ENCODE assay signal across 11 cellular contexts in the genomic region with DNA sequence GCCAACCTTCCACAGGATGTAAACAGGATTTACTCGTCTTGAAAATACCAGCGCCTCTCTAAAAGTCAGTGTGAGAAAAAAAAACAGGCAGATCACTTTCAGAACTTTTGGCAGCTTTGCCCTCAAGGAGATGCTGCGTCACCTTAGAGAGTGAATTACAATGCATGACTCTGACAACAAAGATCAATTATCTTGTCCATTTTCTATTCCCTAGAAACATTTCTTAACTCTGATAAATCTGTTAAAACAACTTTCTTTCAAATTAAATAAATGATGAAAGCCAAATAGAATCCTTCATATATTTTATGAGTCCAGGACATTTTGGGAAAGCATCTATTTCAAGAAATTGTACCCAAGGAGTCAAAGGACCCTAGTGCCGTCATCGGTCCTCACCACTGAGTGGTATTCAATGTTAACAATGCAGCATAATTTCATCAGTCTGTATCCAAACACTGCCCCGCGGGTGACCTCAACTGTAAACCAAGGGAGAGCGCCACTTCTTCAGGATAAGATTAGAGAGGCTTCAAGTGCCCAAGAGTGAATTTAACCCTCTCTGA.
DNase-seq lines count a peak whose midpoint lies in the region; ATAC-seq and TF ChIP-seq lines count a peak whose summit lies in the region.
"Had no signal": no experiment of that assay in that cellular context is flagged by ENCODE, and none has a peak within 500 bp of the region (broad histone marks: within the 10 kb centered on the region; RNA-seq: fewer than 3 reads in every experiment).

No MANE protein-coding gene starts in this region.

- peak; percentile 36 to 48 for DNase-seq in Caco-2
- peak; percentile 91 for DNase-seq in NCI-H69 (lab: John Stamatoyannopoulos, UW)
- DNase-seq in fibroblast of pulmonary artery (ENCODE audit: low read depth) = peak; percentile 66
- DNase-seq in natural killer cell treated with Interleukin-12 subunit alpha and Interleukin-12 subunit beta and Interleukin-15 and Interleukin-18, amount 100 ng/mL, for 72 hours (ENCODE audit: low spot score) = no peak
- no peak for DNase-seq in activated CD8-positive, alpha-beta memory T cell treated with anti-CD3 and anti-CD28 coated beads for 24 hours
- DNase-seq in NCI-H2081 treated with DMSO at 0.1 percent for 48 hours (lab: John Stamatoyannopoulos, UW) = no peak
- DNase-seq in amniotic stem cell (lab: John Stamatoyannopoulos, UW) = no peak
- DNase-seq: activated T-cell treated with anti-CD3 and anti-CD28 coated beads, Interleukin-2, amount 50 U/mL, for 4 hours; cortex of kidney; occipital lobe had no signal

- CTCF ChIA-PET in Caco-2 (lab: Charles Lee) = interaction anchor here (1.4 to 2.3 kb wide), 3 partner anchors 9 to 11 kb away, joined by 5 to 10 read pairs (median 6); no protein-coding TSS in a partner anchor

- POLR2A ChIA-PET in Caco-2 (lab: Charles Lee) = no interaction called here

- H3K27me3 ChIP-seq in Caco-2 (replicated peaks; ENCODE audit: control insufficient read depth, insufficient read depth, low read length) = no peaks in the 10 kb centered on the region

- H3K36me3 ChIP-seq in Caco-2 (ENCODE audit: control insufficient read depth, insufficient read depth, low read length) = no peaks in the 10 kb centered on the region

- H3K36me3 Mint-ChIP-seq in Caco-2 (ENCODE audit: insufficient read depth, unreplicated experiment) = no peaks in the 10 kb centered on the region
- H3K36me3 Mint-ChIP-seq in natural killer cell treated with Interleukin-12 subunit alpha and Interleukin-12 subunit beta and Interleukin-15 and Interleukin-18, amount 100 ng/mL, for 72 hours = no peaks in the 10 kb centered on the region

- TF ChIP-seq CTCF in Caco-2 (IDR thresholded peaks at IDR 0.05; ENCODE audit: insufficient read depth in 1 of 2, low read depth in 1 of 2, low read length in 1 of 2, severe bottlenecking in 1 of 2, unreplicated experiment in 1 of 2) (no peak), fibroblast of pulmonary artery (IDR thresholded peaks at IDR 0.05; ENCODE audit: low read length, missing control alignments) (no peak)

- no peaks in the 10 kb centered on the region for H3K9me3 ChIP-seq in Caco-2

- peak overlapping the region; percentile 45 for H3K27ac Mint-ChIP-seq in Caco-2 (ENCODE audit: unreplicated experiment)
- peak overlapping the region; percentile 60 to 90 for H3K27ac Mint-ChIP-seq in natural killer cell treated with Interleukin-12 subunit alpha and Interleukin-12 subunit beta and Interleukin-15 and Interleukin-18, amount 100 ng/mL, for 72 hours

- no peaks in the 10 kb centered on the region for H3K9me3 Mint-ChIP-seq in Caco-2 (ENCODE audit: unreplicated experiment)
- no peaks in the 10 kb centered on the region for H3K9me3 Mint-ChIP-seq in natural killer cell treated with Interleukin-12 subunit alpha and Interleukin-12 subunit beta and Interleukin-15 and Interleukin-18, amount 100 ng/mL, for 72 hours
- H3K9me3 Mint-ChIP-seq: activated T-cell treated with anti-CD3 and anti-CD28 coated beads, Interleukin-2, amount 50 U/mL, for 4 hours had no signal

- no TSS peak for BruUV-seq in Caco-2 (replicated peaks; lab: Mats Ljungman, UMichigan)

- intact Hi-C loops in Caco-2 (cut with micrococcal nuclease; ENCODE audit: unreplicated experiment) = loop anchor here (10.0 kb wide), 1 partner anchor 323 kb away; no protein-coding TSS in a partner anchor

- H3K4me1 Mint-ChIP-seq in Caco-2 (ENCODE audit: low read depth, unreplicated experiment) = peaks cover 34% of the 10 kb centered on the region
- peaks cover 10 to 29% of the 10 kb centered on the region in 2 donors for H3K4me1 Mint-ChIP-seq in natural killer cell treated with Interleukin-12 subunit alpha and Interleukin-12 subunit beta and Interleukin-15 and Interleukin-18, amount 100 ng/mL, for 72 hours (ENCODE audit: low read depth in 2 of 2)

- peaks cover 30% of the 10 kb centered on the region for H3K4me1 ChIP-seq in Caco-2

- H3K27me3 Mint-ChIP-seq in Caco-2 (ENCODE audit: insufficient read depth, unreplicated experiment) = no peaks in the 10 kb centered on the region
- peaks cover 0 to 20% of the 10 kb centered on the region in 2 donors for H3K27me3 Mint-ChIP-seq in natural killer cell treated with Interleukin-12 subunit alpha and Interleukin-12 subunit beta and Interleukin-15 and Interleukin-18, amount 100 ng/mL, for 72 hours

- H3K4me3 Mint-ChIP-seq in Caco-2 (ENCODE audit: unreplicated experiment) = peak overlapping the region; percentile 37
- H3K4me3 Mint-ChIP-seq in natural killer cell treated with Interleukin-12 subunit alpha and Interleukin-12 subunit beta and Interleukin-15 and Interleukin-18, amount 100 ng/mL, for 72 hours = peak overlapping the region; percentile 18
- H3K4me3 Mint-ChIP-seq: activated T-cell treated with anti-CD3 and anti-CD28 coated beads, Interleukin-2, amount 50 U/mL, for 4 hours had no signal

- no peak overlapping the region for H3K4me3 ChIP-seq in Caco-2 (ENCODE audit: low read depth, low read length)
- no peak overlapping the region for H3K4me3 ChIP-seq in fibroblast of pulmonary artery (replicated peaks; ENCODE audit: low read depth, low read length)

- ATAC-seq in natural killer cell treated with Interleukin-12 subunit alpha and Interleukin-12 subunit beta and Interleukin-15 and Interleukin-18, amount 100 ng/mL, for 72 hours = no peak
- no peak for ATAC-seq in esophagus mucosa
- ATAC-seq: activated T-cell treated with anti-CD3 and anti-CD28 coated beads, Interleukin-2, amount 50 U/mL, for 4 hours had no signal

Comparison
In these comparisons a context has a peak if more than half of its experiments do, and no peak if none do; other contexts are left out.
1. DNase-seq: peak in Caco-2 (2 of 2), NCI-H69 (single experiment) and fibroblast of pulmonary artery (single experiment); none in natural killer cell treated with Interleukin-12 subunit alpha and Interleukin-12 subunit beta and Interleukin-15 and Interleukin-18, amount 100 ng/mL, for 72 hours (single experiment), activated CD8-positive, alpha-beta memory T cell treated with anti-CD3 and anti-CD28 coated beads for 24 hours (single experiment), NCI-H2081 treated with DMSO at 0.1 percent for 48 hours (single experiment) and amniotic stem cell (single experiment).